Comparison of ENCODE assay signal across 1 cellular context in the genomic region with DNA sequence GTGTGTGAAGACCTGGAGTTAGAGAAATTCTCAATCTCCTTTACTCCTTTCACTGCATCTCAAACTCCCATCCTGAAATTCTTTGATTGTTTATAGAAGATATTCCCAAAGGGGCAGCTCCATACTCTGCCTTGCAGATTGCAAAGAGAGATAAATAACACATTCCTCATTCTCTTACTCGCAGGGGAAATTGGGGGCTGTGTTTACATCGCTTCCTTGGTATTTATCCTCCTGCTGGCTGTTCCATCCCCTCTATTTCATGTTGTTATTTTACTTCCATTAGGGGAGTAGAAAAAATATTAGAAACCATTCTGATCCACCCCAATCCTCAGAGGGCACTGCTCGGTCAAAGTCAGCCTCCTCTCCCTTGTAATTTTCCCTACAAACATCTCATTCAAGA.
TF ChIP-seq lines count a peak whose summit lies in the region.

No MANE protein-coding gene starts in this region.

TF ChIP-seq in GM23338, 12 proteins besides CTCF, POLR2A, EP300 and RAD21 (continued from another document):
- TF ChIP-seq, protein P1, sequence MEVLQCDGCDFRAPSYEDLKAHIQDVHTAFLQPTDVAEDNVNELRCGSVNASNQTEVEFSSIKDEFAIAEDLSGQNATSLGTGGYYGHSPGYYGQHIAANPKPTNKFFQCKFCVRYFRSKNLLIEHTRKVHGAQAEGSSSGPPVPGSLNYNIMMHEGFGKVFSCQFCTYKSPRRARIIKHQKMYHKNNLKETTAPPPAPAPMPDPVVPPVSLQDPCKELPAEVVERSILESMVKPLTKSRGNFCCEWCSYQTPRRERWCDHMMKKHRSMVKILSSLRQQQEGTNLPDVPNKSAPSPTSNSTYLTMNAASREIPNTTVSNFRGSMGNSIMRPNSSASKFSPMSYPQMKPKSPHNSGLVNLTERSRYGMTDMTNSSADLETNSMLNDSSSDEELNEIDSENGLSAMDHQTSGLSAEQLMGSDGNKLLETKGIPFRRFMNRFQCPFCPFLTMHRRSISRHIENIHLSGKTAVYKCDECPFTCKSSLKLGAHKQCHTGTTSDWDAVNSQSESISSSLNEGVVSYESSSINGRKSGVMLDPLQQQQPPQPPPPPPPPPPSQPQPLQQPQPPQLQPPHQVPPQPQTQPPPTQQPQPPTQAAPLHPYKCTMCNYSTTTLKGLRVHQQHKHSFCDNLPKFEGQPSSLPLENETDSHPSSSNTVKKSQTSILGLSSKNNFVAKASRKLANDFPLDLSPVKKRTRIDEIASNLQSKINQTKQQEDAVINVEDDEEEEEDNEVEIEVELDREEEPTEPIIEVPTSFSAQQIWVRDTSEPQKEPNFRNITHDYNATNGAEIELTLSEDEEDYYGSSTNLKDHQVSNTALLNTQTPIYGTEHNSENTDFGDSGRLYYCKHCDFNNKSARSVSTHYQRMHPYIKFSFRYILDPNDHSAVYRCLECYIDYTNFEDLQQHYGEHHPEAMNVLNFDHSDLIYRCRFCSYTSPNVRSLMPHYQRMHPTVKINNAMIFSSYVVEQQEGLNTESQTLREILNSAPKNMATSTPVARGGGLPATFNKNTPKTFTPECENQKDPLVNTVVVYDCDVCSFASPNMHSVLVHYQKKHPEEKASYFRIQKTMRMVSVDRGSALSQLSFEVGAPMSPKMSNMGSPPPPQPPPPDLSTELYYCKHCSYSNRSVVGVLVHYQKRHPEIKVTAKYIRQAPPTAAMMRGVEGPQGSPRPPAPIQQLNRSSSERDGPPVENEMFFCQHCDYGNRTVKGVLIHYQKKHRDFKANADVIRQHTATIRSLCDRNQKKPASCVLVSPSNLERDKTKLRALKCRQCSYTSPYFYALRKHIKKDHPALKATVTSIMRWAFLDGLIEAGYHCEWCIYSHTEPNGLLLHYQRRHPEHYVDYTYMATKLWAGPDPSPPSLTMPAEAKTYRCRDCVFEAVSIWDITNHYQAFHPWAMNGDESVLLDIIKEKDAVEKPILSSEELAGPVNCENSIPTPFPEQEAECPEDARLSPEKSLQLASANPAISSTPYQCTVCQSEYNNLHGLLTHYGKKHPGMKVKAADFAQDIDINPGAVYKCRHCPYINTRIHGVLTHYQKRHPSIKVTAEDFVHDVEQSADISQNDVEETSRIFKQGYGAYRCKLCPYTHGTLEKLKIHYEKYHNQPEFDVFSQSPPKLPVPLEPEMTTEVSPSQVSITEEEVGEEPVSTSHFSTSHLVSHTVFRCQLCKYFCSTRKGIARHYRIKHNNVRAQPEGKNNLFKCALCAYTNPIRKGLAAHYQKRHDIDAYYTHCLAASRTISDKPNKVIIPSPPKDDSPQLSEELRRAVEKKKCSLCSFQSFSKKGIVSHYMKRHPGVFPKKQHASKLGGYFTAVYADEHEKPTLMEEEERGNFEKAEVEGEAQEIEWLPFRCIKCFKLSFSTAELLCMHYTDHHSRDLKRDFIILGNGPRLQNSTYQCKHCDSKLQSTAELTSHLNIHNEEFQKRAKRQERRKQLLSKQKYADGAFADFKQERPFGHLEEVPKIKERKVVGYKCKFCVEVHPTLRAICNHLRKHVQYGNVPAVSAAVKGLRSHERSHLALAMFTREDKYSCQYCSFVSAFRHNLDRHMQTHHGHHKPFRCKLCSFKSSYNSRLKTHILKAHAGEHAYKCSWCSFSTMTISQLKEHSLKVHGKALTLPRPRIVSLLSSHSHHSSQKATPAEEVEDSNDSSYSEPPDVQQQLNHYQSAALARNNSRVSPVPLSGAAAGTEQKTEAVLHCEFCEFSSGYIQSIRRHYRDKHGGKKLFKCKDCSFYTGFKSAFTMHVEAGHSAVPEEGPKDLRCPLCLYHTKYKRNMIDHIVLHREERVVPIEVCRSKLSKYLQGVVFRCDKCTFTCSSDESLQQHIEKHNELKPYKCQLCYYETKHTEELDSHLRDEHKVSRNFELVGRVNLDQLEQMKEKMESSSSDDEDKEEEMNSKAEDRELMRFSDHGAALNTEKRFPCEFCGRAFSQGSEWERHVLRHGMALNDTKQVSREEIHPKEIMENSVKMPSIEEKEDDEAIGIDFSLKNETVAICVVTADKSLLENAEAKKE (CRISPR knock-in tag; IDR thresholded peaks at IDR 0.05), result no peak
- no peak for TF ChIP-seq ZNF114 (CRISPR knock-in tag; IDR thresholded peaks at IDR 0.05)
- TF ChIP-seq CREB1 (CRISPR knock-in tag; IDR thresholded peaks at IDR 0.05; ENCODE audit: low read depth), result no peak
- no peak for TF ChIP-seq JUNB (IDR thresholded peaks at IDR 0.05; ENCODE audit: unreplicated experiment)
